Comparison of ENCODE assay signal across 33 cellular contexts in genomic region chr9:10212702-10213101, GRCh38.
DNase-seq lines count a peak whose midpoint lies in the region; ATAC-seq and TF ChIP-seq lines count a peak whose summit lies in the region.
"Had no signal": no experiment of that assay in that cellular context is flagged by ENCODE, and none has a peak within 500 bp of the region (broad histone marks: within the 10 kb centered on the region; RNA-seq: fewer than 3 reads in every experiment).

No MANE protein-coding gene starts in this region.

- no peak for DNase-seq in OCI-LY7 (ENCODE audit: low spot score)
- DNase-seq in amniotic epithelial cell (ENCODE audit: low read depth), result peak; percentile 9
- peak; percentile 33 for DNase-seq in putamen (ENCODE audit: low spot score)
- no peak for DNase-seq in cortex of kidney (lab: John Stamatoyannopoulos, UW)
- no peak for DNase-seq in HUDEP-2 (lab: John Stamatoyannopoulos, UW; ENCODE audit: unreplicated experiment in 76 of 76)
- no peak for DNase-seq in activated CD4-positive, alpha-beta T cell treated with anti-CD3 and anti-CD28 coated beads for 1 hour
- DNase-seq: 8988T; ACHN; AML-193; BE2C; C1 segment of cervical spinal cord; Caco-2; Calu3; CD4-positive, alpha-beta memory T cell; CD4-positive, alpha-beta T cell; CD4-positive, CD25-positive, alpha-beta regulatory T cell; CD8-positive, alpha-beta memory T cell; CD8-positive, alpha-beta T cell; COR-L47; DMS 273 treated with DMSO at 0.1 percent for 48 hours; DMS153; DMS53; DMS79; DMS79 treated with DMSO at 0.1 percent for 48 hours; DND-41; EL had no signal

- no peaks in the 10 kb centered on the region for H3K79me2 ChIP-seq in OCI-LY7 (ENCODE audit: insufficient read depth, low read depth, low read length)
- H3K79me2 ChIP-seq in neural cell (replicated peaks; ENCODE audit: insufficient read depth, low read length), result no peaks in the 10 kb centered on the region

- H3F3A ChIP-seq in neural cell (ENCODE audit: insufficient read depth, low read length, poor library complexity, severe bottlenecking), result no peaks in the 10 kb centered on the region

- H4K20me1 ChIP-seq in OCI-LY7 (ENCODE audit: insufficient read depth, low read length) (no peaks in the 10 kb centered on the region), neural cell (ENCODE audit: insufficient read depth) (no peaks in the 10 kb centered on the region)
- H4K20me1 ChIP-seq: BLaER1; BLaER1 treated with 17β-estradiol and CSF1 and Interleukin-3, amounts not matched to agents 10 nM and 100 nM had no signal

- H3K9ac ChIP-seq in neural cell (ENCODE audit: low read length), result no peak overlapping the region
- H3K9ac ChIP-seq: BLaER1; BLaER1 treated with 17β-estradiol and CSF1 and Interleukin-3, amounts not matched to agents 10 nM and 100 nM had no signal

- CTCF ChIA-PET in OCI-LY7 (lab: Charles Lee; ENCODE audit: unreplicated experiment), result no interaction called here

- TF ChIP-seq EP300 in neural cell (conservative IDR thresholded peaks at IDR 0.05; ENCODE audit: poor library complexity, severe bottlenecking), result peak; percentile 55

- peak overlapping the region; percentile 2; the same call in 1 of the 2 replicates for H2AFZ ChIP-seq in OCI-LY7 (ENCODE audit: low read length)
- H2AFZ ChIP-seq in neural cell (ENCODE audit: low read depth, low read length), result no peak overlapping the region

- H3K4me2 ChIP-seq in OCI-LY7 (ENCODE audit: low read length) (no peak overlapping the region), neural cell (ENCODE audit: low read length) (no peak overlapping the region)
- H3K4me2 ChIP-seq: A549; BLaER1; BLaER1 treated with 17β-estradiol and CSF1 and Interleukin-3, amounts not matched to agents 10 nM and 100 nM had no signal

- H3K9me2 ChIP-seq in OCI-LY7 (ENCODE audit: insufficient read depth, low read length) (peaks cover 3% of the 10 kb centered on the region; the same call in 1 of the 2 replicates), neural cell (ENCODE audit: insufficient read depth, low read length) (no peaks in the 10 kb centered on the region)

- H3K36me3 ChIP-seq in OCI-LY7 (ENCODE audit: insufficient read depth, low read length) (no peaks in the 10 kb centered on the region), neural cell (ENCODE audit: insufficient read depth, low read length) (no peaks in the 10 kb centered on the region)
- H3K36me3 ChIP-seq: BE2C; BLaER1; BLaER1 treated with 17β-estradiol and CSF1 and Interleukin-3, amounts not matched to agents 10 nM and 100 nM had no signal

- H3K4me1 ChIP-seq in OCI-LY7 (ENCODE audit: insufficient read depth, low read length, poor library complexity, severe bottlenecking), result peaks cover 10% of the 10 kb centered on the region
- H3K4me1 ChIP-seq: A549, BE2C, BLaER1, Caco-2 had no signal

- BruUV-seq in OCI-LY7 (replicated peaks; lab: Mats Ljungman, UMichigan), result no TSS peak

- intact Hi-C loops in OCI-LY7 (cut with micrococcal nuclease; ENCODE audit: unreplicated experiment), result no loop called here

- TF ChIP-seq CTCF in OCI-LY7 (conservative IDR thresholded peaks at IDR 0.05; ENCODE audit: low read length), result no peak
- no peak for TF ChIP-seq CTCF in neural cell (IDR thresholded peaks at IDR 0.05; ENCODE audit: poor library complexity, severe bottlenecking)

- TF ChIP-seq RAD21 in neural cell (conservative IDR thresholded peaks at IDR 0.05), result no peak

- H3K27ac ChIP-seq in OCI-LY7 (ENCODE audit: low read depth, low read length, poor library complexity, severe bottlenecking) (no peak overlapping the region), neural cell (ENCODE audit: low read length) (no peak overlapping the region)
- H3K27ac ChIP-seq: 22Rv1; A549; BLaER1; BLaER1 treated with 17β-estradiol and CSF1 and Interleukin-3, amounts not matched to agents 10 nM and 100 nM; C4-2B had no signal

- no peak for ATAC-seq in SK-N-SH treated with all-trans-retinoic acid at 6 μM for 48 hours
- ATAC-seq: A549; CD8-positive, alpha-beta T cell had no signal

- no peaks in the 10 kb centered on the region for H3K27me3 ChIP-seq in neural cell (ENCODE audit: insufficient read depth, low read depth, low read length)
- H3K27me3 ChIP-seq: BE2C; BLaER1; BLaER1 treated with 17β-estradiol and CSF1 and Interleukin-3, amounts not matched to agents 10 nM and 100 nM had no signal

- H3K9me3 ChIP-seq in OCI-LY7 (ENCODE audit: low read length) (no peaks in the 10 kb centered on the region), neural cell (ENCODE audit: low read length) (no peaks in the 10 kb centered on the region)
- H3K9me3 ChIP-seq: A549; BE2C; BLaER1; BLaER1 treated with 17β-estradiol and CSF1 and Interleukin-3, amounts not matched to agents 10 nM and 100 nM; Caco-2 had no signal

- POLR2A ChIA-PET in OCI-LY7 (lab: Charles Lee), result no interaction called here

- H3K4me3 ChIP-seq in OCI-LY7 (ENCODE audit: low read depth, low read length, poor library complexity, severe bottlenecking) (no peak overlapping the region), neural cell (ENCODE audit: low read length) (no peak overlapping the region)
- H3K4me3 ChIP-seq: A549; BLaER1; BLaER1 treated with 17β-estradiol and CSF1 and Interleukin-3, amounts not matched to agents 10 nM and 100 nM had no signal

TF ChIP-seq in neural cell, 6 proteins besides CTCF, POLR2A, EP300 and RAD21:
- TF ChIP-seq SMC3 (conservative IDR thresholded peaks at IDR 0.05; ENCODE audit: poor library complexity) (no peak), TAF1 (IDR thresholded peaks at IDR 0.05; ENCODE audit: low read depth) (no peak), POLR2AphosphoS5 (IDR thresholded peaks at IDR 0.05) (peak; percentile 39), EZH2 (IDR thresholded peaks at IDR 0.05; ENCODE audit: borderline replicate concordance, insufficient read depth, low read length, poor library complexity, severe bottlenecking) (no peak), MXI1 (conservative IDR thresholded peaks at IDR 0.05; ENCODE audit: poor library complexity, severe bottlenecking) (no peak), REST (IDR thresholded peaks at IDR 0.05; ENCODE audit: borderline replicate concordance) (peak; percentile 80)

TF ChIP-seq in SK-N-SH treated with all-trans-retinoic acid at 6 μM for 48 hours, 23 proteins besides CTCF, POLR2A, EP300 and RAD21:
- TF ChIP-seq ARNTL (CRISPR knock-in tag; IDR thresholded peaks at IDR 0.05; ENCODE audit: borderline replicate concordance, low read depth) (no peak), BACH2 (CRISPR knock-in tag; IDR thresholded peaks at IDR 0.05; ENCODE audit: borderline replicate concordance) (no peak), ZC3H10 (CRISPR knock-in tag; IDR thresholded peaks at IDR 0.05) (no peak), CREB5 (CRISPR knock-in tag; IDR thresholded peaks at IDR 0.05; ENCODE audit: low read depth) (no peak), TCF4 (CRISPR knock-in tag; IDR thresholded peaks at IDR 0.05; ENCODE audit: borderline replicate concordance) (no peak), ZFP3 (CRISPR knock-in tag; IDR thresholded peaks at IDR 0.05) (no peak), RARB (CRISPR knock-in tag; IDR thresholded peaks at IDR 0.05) (no peak), GLIS3 (CRISPR knock-in tag; IDR thresholded peaks at IDR 0.05) (no peak), ISL1 (CRISPR knock-in tag; IDR thresholded peaks at IDR 0.05) (no peak)
- TF ChIP-seq, protein P1, sequence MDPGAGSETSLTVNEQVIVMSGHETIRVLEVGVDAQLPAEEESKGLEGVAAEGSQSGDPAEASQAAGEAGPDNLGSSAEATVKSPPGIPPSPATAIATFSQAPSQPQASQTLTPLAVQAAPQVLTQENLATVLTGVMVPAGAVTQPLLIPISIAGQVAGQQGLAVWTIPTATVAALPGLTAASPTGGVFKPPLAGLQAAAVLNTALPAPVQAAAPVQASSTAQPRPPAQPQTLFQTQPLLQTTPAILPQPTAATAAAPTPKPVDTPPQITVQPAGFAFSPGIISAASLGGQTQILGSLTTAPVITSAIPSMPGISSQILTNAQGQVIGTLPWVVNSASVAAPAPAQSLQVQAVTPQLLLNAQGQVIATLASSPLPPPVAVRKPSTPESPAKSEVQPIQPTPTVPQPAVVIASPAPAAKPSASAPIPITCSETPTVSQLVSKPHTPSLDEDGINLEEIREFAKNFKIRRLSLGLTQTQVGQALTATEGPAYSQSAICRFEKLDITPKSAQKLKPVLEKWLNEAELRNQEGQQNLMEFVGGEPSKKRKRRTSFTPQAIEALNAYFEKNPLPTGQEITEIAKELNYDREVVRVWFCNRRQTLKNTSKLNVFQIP (CRISPR knock-in tag; IDR thresholded peaks at IDR 0.05; ENCODE audit: borderline replicate concordance, low read depth), result no peak

Comparison
In these comparisons a context has a peak if more than half of its experiments do, and no peak if none do; other contexts are left out.
1. DNase-seq: peak in amniotic epithelial cell (single experiment) and putamen (single experiment); none in OCI-LY7 (single experiment), cortex of kidney (single experiment), HUDEP-2 (0 of 76) and activated CD4-positive, alpha-beta T cell treated with anti-CD3 and anti-CD28 coated beads for 1 hour (single experiment).